Comparison of ENCODE assay signal across 9 cellular contexts in the genomic region with DNA sequence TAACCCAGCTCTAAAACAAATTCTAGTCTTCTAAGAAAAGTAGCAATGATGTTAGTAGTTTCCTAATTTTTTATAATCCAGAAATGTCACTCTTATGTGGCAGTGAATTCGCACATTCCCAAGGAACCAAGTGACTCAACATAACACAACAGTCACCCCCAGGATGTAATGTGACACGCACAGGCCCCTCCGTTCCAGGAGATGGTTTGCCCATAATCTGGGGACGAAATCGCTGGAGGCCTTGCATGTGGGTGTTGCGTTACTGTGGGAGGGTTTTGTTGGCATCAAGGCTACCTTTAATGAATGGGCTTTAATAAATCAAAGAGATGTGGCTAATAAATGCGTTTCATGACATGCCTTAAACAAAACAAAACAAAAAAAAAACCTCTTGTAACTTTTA. TPM values are rescaled to one million over a fixed set of nuclear protein-coding genes. Genes with fewer than 3 reads are reported as not detected.
DNase-seq lines count a peak whose midpoint lies in the region; ATAC-seq, FAIRE-seq and TF ChIP-seq lines count a peak whose summit lies in the region.
"Had no signal": no experiment of that assay in that cellular context is flagged by ENCODE, and none has a peak within 500 bp of the region (broad histone marks: within the 10 kb centered on the region; RNA-seq: fewer than 3 reads in every experiment).

No MANE protein-coding gene starts in this region.

- H3K9me3 ChIP-seq in left ventricle myocardium inferior (replicated peaks), result no peaks in the 10 kb centered on the region
- no peaks in the 10 kb centered on the region for H3K9me3 ChIP-seq in astrocyte (ENCODE audit: insufficient read depth, low read depth, low read length)
- no peaks in the 10 kb centered on the region for H3K9me3 ChIP-seq in vagina

- H3K9ac ChIP-seq in astrocyte (ENCODE audit: low read length), result peak overlapping the region; percentile 82

- no peak for TF ChIP-seq POLR2A in vagina (IDR thresholded peaks at IDR 0.05)

- H3K4me2 ChIP-seq in astrocyte (ENCODE audit: low read length), result peak overlapping the region; percentile 79

- H3K4me1 Mint-ChIP-seq in astrocyte (ENCODE audit: low read depth, unreplicated experiment), result peaks cover 4% of the 10 kb centered on the region

- ATAC-seq in Right ventricle myocardium inferior, result no peak
- no peak for ATAC-seq in GM19467 (IDR thresholded peaks at IDR 0.05; ENCODE audit: unreplicated experiment)
- no peak for ATAC-seq in HG02852 (IDR thresholded peaks at IDR 0.05; ENCODE audit: unreplicated experiment)

- H2AFZ ChIP-seq in astrocyte (ENCODE audit: low read depth, low read length), result no peak overlapping the region

- intact Hi-C loops in left ventricle myocardium inferior (cut with micrococcal nuclease) (loop anchor here (10.0 kb wide), 1 partner anchor 51 kb away; no protein-coding TSS in a partner anchor), Right ventricle myocardium inferior (cut with DNase I) (no loop called here), vagina (cut with DNase I) (no loop called here)

- TF ChIP-seq CTCF in left ventricle myocardium inferior (IDR thresholded peaks at IDR 0.05; ENCODE audit: borderline replicate concordance), result no peak
- no peak for TF ChIP-seq CTCF in astrocyte (IDR thresholded peaks at IDR 0.05; ENCODE audit: insufficient read depth, low read depth, low read length)
- TF ChIP-seq CTCF in vagina (IDR thresholded peaks at IDR 0.05), result no peak

- H3K4me3 ChIP-seq in left ventricle myocardium inferior, result no peak overlapping the region
- H3K4me3 ChIP-seq in astrocyte (ENCODE audit: insufficient read depth, low read depth, low read length), result no peak overlapping the region
- no peak overlapping the region for H3K4me3 ChIP-seq in vagina

- H3K4me3 Mint-ChIP-seq in astrocyte (ENCODE audit: unreplicated experiment), result no peak overlapping the region

- H3K27me3 Mint-ChIP-seq in astrocyte (ENCODE audit: low read depth, unreplicated experiment), result no peaks in the 10 kb centered on the region

- peak overlapping the region; percentile 0 for H3K27ac ChIP-seq in left ventricle myocardium inferior (replicated peaks)
- peak overlapping the region; percentile 98 for H3K27ac ChIP-seq in astrocyte (ENCODE audit: low read depth, low read length)
- peak overlapping the region; percentile 87 for H3K27ac ChIP-seq in vagina

- DNase-seq in left ventricle myocardium inferior (no peak), Right ventricle myocardium inferior (ENCODE audit: missing footprints) (no peak), astrocyte (ENCODE audit: low read depth) (peak; percentile 87), iris pigment epithelial cell (ENCODE audit: low read depth) (peak; percentile 68), vagina (ENCODE audit: extremely low spot score in 2 of 2) (no peak), AML-193 (lab: John Stamatoyannopoulos, UW) (no peak)

- peaks cover 19% of the 10 kb centered on the region for H3K4me1 ChIP-seq in left ventricle myocardium inferior
- H3K4me1 ChIP-seq in astrocyte (ENCODE audit: insufficient read depth, low read length), result peaks cover 24% of the 10 kb centered on the region
- H3K4me1 ChIP-seq in vagina, result peaks cover 31% of the 10 kb centered on the region

- H3K9me3 Mint-ChIP-seq in astrocyte (ENCODE audit: unreplicated experiment), result no peaks in the 10 kb centered on the region
- H3K9me3 Mint-ChIP-seq: activated T-helper 2 cell treated with anti-CD3 and anti-CD28 coated beads, Interferon-gamma antibody, Interleukin-2, Interleukin-4, amounts not matched to agents 10 μg/mL and 5 μg/mL and 100 μg/mL, durations not matched to agents 14 hours and 24 hours and 36 hours had no signal

- no peak for FAIRE-seq in astrocyte (lab: Jason Lieb, UNC)

- no peaks in the 10 kb centered on the region for H4K20me1 ChIP-seq in astrocyte (ENCODE audit: insufficient read depth, low read length)

- H3K27me3 ChIP-seq in left ventricle myocardium inferior (ENCODE audit: low read depth) (no peaks in the 10 kb centered on the region), astrocyte (ENCODE audit: insufficient read depth, low read length) (no peaks in the 10 kb centered on the region), vagina (no peaks in the 10 kb centered on the region)

- H3K36me3 Mint-ChIP-seq in astrocyte (ENCODE audit: low read depth, unreplicated experiment), result no peaks in the 10 kb centered on the region

- no peaks in the 10 kb centered on the region for H3K79me2 ChIP-seq in astrocyte (ENCODE audit: insufficient read depth, low read length)

- no peak overlapping the region for H3K27ac Mint-ChIP-seq in astrocyte (ENCODE audit: unreplicated experiment)
- H3K27ac Mint-ChIP-seq: activated T-helper 2 cell treated with anti-CD3 and anti-CD28 coated beads, Interferon-gamma antibody, Interleukin-2, Interleukin-4, amounts not matched to agents 10 μg/mL and 5 μg/mL and 100 μg/mL, durations not matched to agents 14 hours and 24 hours and 36 hours had no signal

- peaks cover 69% of the 10 kb centered on the region for H3K36me3 ChIP-seq in left ventricle myocardium inferior
- no peaks in the 10 kb centered on the region for H3K36me3 ChIP-seq in astrocyte (ENCODE audit: insufficient read depth, low read length)
- H3K36me3 ChIP-seq in vagina, result peaks cover 0 to 29% of the 10 kb centered on the region in 2 donors

RNA-seq across cellular contexts. Expression of gene EVA1C, which starts 50.9 kb away (rescaled TPM):
- total RNA-seq in left ventricle myocardium inferior (13.9 TPM), Right ventricle myocardium inferior (12.8 TPM), astrocyte (not detected in 2 replicates), vagina (66.5 TPM)

Comparison
In these comparisons a context has a peak if more than half of its experiments do, and no peak if none do; other contexts are left out.
1. DNase-seq: peak in astrocyte (single experiment) and iris pigment epithelial cell (single experiment); none in left ventricle myocardium inferior (single experiment), Right ventricle myocardium inferior (single experiment), vagina (0 of 2) and AML-193 (0 of 2).
2. H3K27ac ChIP-seq: peak in every context shown above with its lines; median percentile 98 in astrocyte; 87 in vagina; 0 in left ventricle myocardium inferior.
3. RNA of gene EVA1C, which starts 50.9 kb away (total RNA-seq): 66.5 TPM in vagina (single experiment), 13.9 TPM in left ventricle myocardium inferior (single experiment) and 12.8 TPM in Right ventricle myocardium inferior (single experiment); not detected in astrocyte; every median in the first group is over 10 times any median in the second.